9 cellular contexts compared by ENCODE assay signal in genomic region chr6:139161169-139161568, GRCh38. TPM values are rescaled to one million over a fixed set of nuclear protein-coding genes. Genes with fewer than 3 reads are reported as not detected.
DNase-seq lines count a peak whose midpoint lies in the region; ATAC-seq and TF ChIP-seq lines count a peak whose summit lies in the region.
"Had no signal": no experiment of that assay in that cellular context is flagged by ENCODE, and none has a peak within 500 bp of the region (broad histone marks: within the 10 kb centered on the region; RNA-seq: fewer than 3 reads in every experiment).

No MANE protein-coding gene starts in this region.

- intact Hi-C loops in activated CD8-positive, alpha-beta T cell treated with anti-CD3 and anti-CD28 coated beads for 36 hours (cut with micrococcal nuclease) = no loop called here
- intact Hi-C loops in prostate gland (cut with DNase I) (no loop called here), tibial artery (cut with DNase I; ENCODE audit: low total_unique reads) (no loop called here)

- H3K4me3 ChIP-seq in kidney epithelial cell (ENCODE audit: low read depth, low read length) (no peak overlapping the region), prostate gland (no peak overlapping the region), tibial artery (no peak overlapping the region)
- H3K4me3 ChIP-seq: heart right ventricle had no signal

- H3K9me3 Mint-ChIP-seq in activated CD8-positive, alpha-beta T cell treated with anti-CD3 and anti-CD28 coated beads for 36 hours = peaks cover 2% of the 10 kb centered on the region

- ATAC-seq in HG03342 (IDR thresholded peaks at IDR 0.05; ENCODE audit: unreplicated experiment) = peak; percentile 18
- peak; percentile 52 for ATAC-seq in activated CD8-positive, alpha-beta T cell treated with anti-CD3 and anti-CD28 coated beads for 36 hours

- H3K9me3 ChIP-seq in prostate gland (no peaks in the 10 kb centered on the region), tibial artery (no peaks in the 10 kb centered on the region)
- H3K9me3 ChIP-seq: heart right ventricle had no signal

- H3K4me1 Mint-ChIP-seq in activated CD8-positive, alpha-beta T cell treated with anti-CD3 and anti-CD28 coated beads for 36 hours (ENCODE audit: low read depth) = peaks cover 88% of the 10 kb centered on the region

- no peak for TF ChIP-seq CTCF in activated CD8-positive, alpha-beta T cell treated with anti-CD3 and anti-CD28 coated beads for 36 hours (IDR thresholded peaks at IDR 0.05)
- TF ChIP-seq CTCF in kidney epithelial cell (IDR thresholded peaks at IDR 0.05; ENCODE audit: insufficient read depth, low read length, poor library complexity, severe bottlenecking) = no peak
- TF ChIP-seq CTCF in prostate gland (IDR thresholded peaks at IDR 0.05) = no peak
- no peak for TF ChIP-seq CTCF in tibial artery (IDR thresholded peaks at IDR 0.05)

- peak overlapping the region; percentile 99 for H3K27ac Mint-ChIP-seq in activated CD8-positive, alpha-beta T cell treated with anti-CD3 and anti-CD28 coated beads for 36 hours

- POLR2A ChIA-PET in activated CD8-positive, alpha-beta T cell treated with anti-CD3 and anti-CD28 coated beads for 36 hours (lab: Charles Lee) = interaction anchor here (0.6 to 7.3 kb wide), 5 partner anchors 9 to 213 kb away, joined by 3 to 44 read pairs (median 7); partner anchors contain the start of gene CITED2
- POLR2A ChIA-PET in HEK293T (lab: Yijun Ruan, JAX) = no interaction called here

- H3K27ac ChIP-seq in prostate gland = no peak overlapping the region
- H3K27ac ChIP-seq in tibial artery = no peak overlapping the region

- peak overlapping the region; percentile 47 for H3K4me3 Mint-ChIP-seq in activated CD8-positive, alpha-beta T cell treated with anti-CD3 and anti-CD28 coated beads for 36 hours

- TF ChIP-seq POLR2A in prostate gland (IDR thresholded peaks at IDR 0.05) = no peak

- CTCF ChIA-PET in activated CD8-positive, alpha-beta T cell treated with anti-CD3 and anti-CD28 coated beads for 36 hours (lab: Charles Lee) = interaction anchor here (0.6 to 2.2 kb wide), 5 partner anchors 9 to 36 kb away, joined by 3 to 9 read pairs (median 7); no protein-coding TSS in a partner anchor
- CTCF ChIA-PET in HEK293T (lab: Yijun Ruan, JAX) = no interaction called here

- H3K4me1 ChIP-seq in prostate gland (replicated peaks) = no peaks in the 10 kb centered on the region
- peaks cover 0 to 41% (median 10%) of the 10 kb centered on the region in 4 donors for H3K4me1 ChIP-seq in tibial artery

- no peaks in the 10 kb centered on the region for H3K36me3 ChIP-seq in kidney epithelial cell (ENCODE audit: control insufficient read depth, insufficient read depth, low read length)
- H3K36me3 ChIP-seq in prostate gland = no peaks in the 10 kb centered on the region
- peaks cover 0 to 2% (median 1%) of the 10 kb centered on the region in 3 donors for H3K36me3 ChIP-seq in tibial artery

- H3K27me3 ChIP-seq in kidney epithelial cell (ENCODE audit: control insufficient read depth, insufficient read depth, low read length) = no peaks in the 10 kb centered on the region
- H3K27me3 ChIP-seq in prostate gland (replicated peaks; ENCODE audit: insufficient read depth) = no peaks in the 10 kb centered on the region
- no peaks in the 10 kb centered on the region for H3K27me3 ChIP-seq in tibial artery
- H3K27me3 ChIP-seq: heart right ventricle had no signal

- no peaks in the 10 kb centered on the region for H3K27me3 Mint-ChIP-seq in activated CD8-positive, alpha-beta T cell treated with anti-CD3 and anti-CD28 coated beads for 36 hours

- H3K36me3 Mint-ChIP-seq in activated CD8-positive, alpha-beta T cell treated with anti-CD3 and anti-CD28 coated beads for 36 hours (ENCODE audit: low read depth) = peaks cover 57% of the 10 kb centered on the region

- 42% methylated on average over 1 of the region's 1 CpG for WGBS in prostate gland

- DNase-seq in GM03348 (ENCODE audit: low spot score) = peak; percentile 13
- DNase-seq in activated CD8-positive, alpha-beta T cell treated with anti-CD3 and anti-CD28 coated beads for 36 hours = peak; percentile 77
- peak; percentile 19 for DNase-seq in kidney epithelial cell (ENCODE audit: low read depth)
- DNase-seq in SW 1271 (lab: John Stamatoyannopoulos, UW) = no peak
- no peak for DNase-seq in prostate gland (ENCODE audit: low spot score)
- DNase-seq in tibial artery = no peak
- DNase-seq in HEK293T (ENCODE audit: extremely low spot score) = no peak
- DNase-seq: heart right ventricle had no signal

TF ChIP-seq in HEK293T, 16 proteins besides CTCF, POLR2A, EP300 and RAD21:
- TF ChIP-seq TARDBP (IDR thresholded peaks at IDR 0.05) (no peak), ARNT (IDR thresholded peaks at IDR 0.05) (no peak), NFRKB (IDR thresholded peaks at IDR 0.05) (no peak), FOXM1 (IDR thresholded peaks at IDR 0.05; ENCODE audit: borderline replicate concordance) (no peak), L3MBTL2 (conservative IDR thresholded peaks at IDR 0.05) (no peak), BHLHE40 (IDR thresholded peaks at IDR 0.05; ENCODE audit: borderline replicate concordance) (no peak), PKNOX1 (IDR thresholded peaks at IDR 0.05) (no peak), CTBP1 (IDR thresholded peaks at IDR 0.05; ENCODE audit: borderline replicate concordance) (no peak), FOXA1 (IDR thresholded peaks at IDR 0.05) (no peak), ELF4 (IDR thresholded peaks at IDR 0.05) (no peak), HDGF (IDR thresholded peaks at IDR 0.05; ENCODE audit: borderline replicate concordance) (no peak), SUZ12 (IDR thresholded peaks at IDR 0.05) (no peak), ZNF384 (IDR thresholded peaks at IDR 0.05) (no peak), SP1 (IDR thresholded peaks at IDR 0.05) (no peak)
TF ChIP-seq in HEK293T: peak in this region for 0.

RNA-seq across cellular contexts. Expression of gene HECA, which starts 26.3 kb away (rescaled TPM):
- 10 to 100 TPM; 45.4 to 47.1 TPM for total RNA-seq in activated CD8-positive, alpha-beta T cell treated with anti-CD3 and anti-CD28 coated beads for 36 hours
- total RNA-seq in kidney epithelial cell (15.9 and 18.7 TPM in 2 replicates), prostate gland (10 to 100 TPM; 26.0 to 45.9 TPM)

Comparison
In these comparisons a context has a peak if more than half of its experiments do, and no peak if none do; other contexts are left out.
1. DNase-seq: peak in GM03348 (single experiment), activated CD8-positive, alpha-beta T cell treated with anti-CD3 and anti-CD28 coated beads for 36 hours (single experiment) and kidney epithelial cell (single experiment); none in SW 1271 (0 of 2), prostate gland (single experiment), tibial artery (0 of 2) and HEK293T (single experiment).